ENCODE assay signal across 18 cellular contexts in the genomic region with DNA sequence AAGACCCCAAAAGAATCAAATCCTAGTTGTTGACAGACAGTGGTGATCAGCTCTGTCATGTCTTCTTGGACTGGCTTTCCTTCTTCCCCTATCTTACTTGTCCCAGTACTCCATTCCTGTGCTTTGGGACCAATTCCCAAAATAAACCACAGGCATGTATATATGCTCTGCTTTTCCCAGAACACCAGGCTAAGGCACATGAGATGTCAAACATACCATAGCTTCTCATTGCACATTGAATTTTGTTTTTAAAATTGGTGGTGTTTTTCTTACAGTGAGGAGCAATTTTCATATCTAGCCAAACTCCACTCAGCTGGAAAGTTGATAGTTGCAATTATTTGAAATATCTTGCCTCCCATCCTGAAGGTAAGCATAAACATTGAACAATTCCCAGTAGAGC.
"Had no signal": no experiment of that assay in that cellular context is flagged by ENCODE, and none has a peak within 500 bp of the region (broad histone marks: within the 10 kb centered on the region; RNA-seq: fewer than 3 reads in every experiment).

No MANE protein-coding gene starts in this region.

- H3K36me3 Mint-ChIP-seq: naive thymus-derived CD4-positive, alpha-beta T cell had no signal

- H3K27ac Mint-ChIP-seq: naive thymus-derived CD4-positive, alpha-beta T cell; nephron progenitor cell had no signal

- FAIRE-seq: colon, islet of Langerhans, small intestine had no signal

- H3K9me3 ChIP-seq: heart right ventricle, right atrium auricular region, stomach, thoracic aorta, transverse colon had no signal

- ATAC-seq: heart right ventricle; left lobe of liver; naive thymus-derived CD4-positive, alpha-beta T cell had no signal

- H3K4me3 ChIP-seq: heart right ventricle, right atrium auricular region, stomach, transverse colon had no signal

- H3K4me3 Mint-ChIP-seq: naive thymus-derived CD4-positive, alpha-beta T cell; nephron progenitor cell had no signal

- DNase-seq: effector CD4-positive, alpha-beta T cell; foreskin melanocyte; heart right ventricle; hypothalamus; mammary epithelial cell; naive thymus-derived CD4-positive, alpha-beta T cell; nephron progenitor cell; small intestine; stimulated activated CD4-positive, alpha-beta T cell treated with anti-CD3 and anti-CD28 coated beads, Interleukin-12 subunit alpha, Interleukin-12 subunit beta, amount 100 ng/mL, for 4 hours; stimulated activated naive CD4-positive, alpha-beta T cell; stomach; substantia nigra; transverse colon had no signal

- H3K36me3 ChIP-seq: heart right ventricle, right atrium auricular region, stomach, thoracic aorta, transverse colon had no signal

- H3K4me1 ChIP-seq: heart right ventricle, right atrium auricular region, transverse colon had no signal

- H3K27me3 Mint-ChIP-seq: naive thymus-derived CD4-positive, alpha-beta T cell had no signal

- H3K27me3 ChIP-seq: heart right ventricle, right atrium auricular region, stomach, transverse colon had no signal

- H3K27ac ChIP-seq: heart right ventricle, right atrium auricular region, stomach, transverse colon had no signal
